12 cellular contexts compared by ENCODE assay signal in genomic region chr6:24777227-24777626, GRCh38. TPM values are rescaled to one million over a fixed set of nuclear protein-coding genes. Genes with fewer than 3 reads are reported as not detected.
DNase-seq lines count a peak whose midpoint lies in the region; ATAC-seq, FAIRE-seq and TF ChIP-seq lines count a peak whose summit lies in the region.
"Had no signal": no experiment of that assay in that cellular context is flagged by ENCODE, and none has a peak within 500 bp of the region (broad histone marks: within the 10 kb centered on the region; RNA-seq: fewer than 3 reads in every experiment).

No MANE protein-coding gene starts in this region.

- no peak overlapping the region for H2BK120ac ChIP-seq in H1 (replicated peaks; ENCODE audit: low read depth, low read length)

- TF ChIP-seq CTCF in OCI-LY3 (IDR thresholded peaks at IDR 0.05; ENCODE audit: low read depth, low read length) (no peak), H1 (IDR thresholded peaks at IDR 0.05; ENCODE audit: control extremely low read depth in 1 of 3, insufficient read depth in 1 of 3, low read depth in 1 of 3, low read length in 3 of 3) (no peak), stomach (IDR thresholded peaks at IDR 0.05) (no peak), uterus (IDR thresholded peaks at IDR 0.05) (no peak)

- H3K4me1 ChIP-seq in OCI-LY3 (ENCODE audit: low read length) = peaks cover 16% of the 10 kb centered on the region
- H3K4me1 ChIP-seq in H1 (replicated peaks in 1 of 4; ENCODE audit: control insufficient read depth in 3 of 4, insufficient read depth in 4 of 4, low read length in 3 of 4) = peaks cover 0 to 7% (median 3%) of the 10 kb centered on the region in 4 experiments; a peak in 5 of 7 replicates
- H3K4me1 ChIP-seq in stomach = peaks cover 0 to 49% (median 26%) of the 10 kb centered on the region in 4 donors
- no peaks in the 10 kb centered on the region for H3K4me1 ChIP-seq in uterus

- H2AK5ac ChIP-seq in H1 (ENCODE audit: low read depth, low read length) = no peak overlapping the region

- no peaks in the 10 kb centered on the region for H3K9me3 Mint-ChIP-seq in activated T-cell treated with anti-CD3 and anti-CD28 coated beads, Interleukin-2, amount 50 U/mL, for 24 hours
- no peaks in the 10 kb centered on the region for H3K9me3 Mint-ChIP-seq in activated T-cell treated with anti-CD3 and anti-CD28 coated beads, Interleukin-2, amount 50 U/mL, for 4 hours

- H3K36me3 ChIP-seq in OCI-LY3 (replicated peaks; ENCODE audit: low read depth, low read length) = peaks cover 29% of the 10 kb centered on the region
- peaks cover 2 to 46% (median 16%) of the 10 kb centered on the region in 4 experiments; a peak in 5 of 8 replicates for H3K36me3 ChIP-seq in H1 (ENCODE audit: control insufficient read depth in 2 of 4, insufficient read depth in 4 of 4, low read length in 3 of 4)
- peaks cover 0 to 17% (median 13%) of the 10 kb centered on the region in 4 donors for H3K36me3 ChIP-seq in stomach
- no peaks in the 10 kb centered on the region for H3K36me3 ChIP-seq in uterus

- no peak overlapping the region for H3K18ac ChIP-seq in H1 (ENCODE audit: extremely low read depth, low read length)

- H3K27ac Mint-ChIP-seq in activated T-cell treated with anti-CD3 and anti-CD28 coated beads, Interleukin-2, amount 50 U/mL, for 24 hours = no peak overlapping the region

- H3K27me3 ChIP-seq in OCI-LY3 (ENCODE audit: low read depth, low read length) (no peaks in the 10 kb centered on the region), H1 (replicated peaks in 1 of 4; ENCODE audit: control insufficient read depth in 3 of 4, extremely low read depth in 1 of 4, insufficient read depth in 3 of 4, low read length in 3 of 4) (no peaks in the 10 kb centered on the region), stomach (no peaks in the 10 kb centered on the region), uterus (no peaks in the 10 kb centered on the region)

- H4K5ac ChIP-seq in H1 (ENCODE audit: insufficient read length, low read depth, low read length) = no peak overlapping the region

- no peak for ATAC-seq in activated T-cell treated with anti-CD3 and anti-CD28 coated beads, Interleukin-2, amount 50 U/mL, for 4 hours
- ATAC-seq in GM18498 (IDR thresholded peaks at IDR 0.05; ENCODE audit: unreplicated experiment) = no peak

- no peak overlapping the region for H2BK5ac ChIP-seq in H1 (ENCODE audit: low read depth, low read length)

- H3K79me1 ChIP-seq in H1 (ENCODE audit: low read depth, low read length) = no peaks in the 10 kb centered on the region; the same call in 1 of the 2 replicates

- no peak overlapping the region for H3K27ac ChIP-seq in OCI-LY3 (ENCODE audit: low read length)
- H3K27ac ChIP-seq in H1 (ENCODE audit: low read depth, low read length) = no peak overlapping the region
- H3K27ac ChIP-seq in stomach = peak overlapping the region in 3 of 5 donors; percentile 14 to 99 (median 25)
- H3K27ac ChIP-seq in uterus = no peak overlapping the region

- H3K4me2 ChIP-seq in OCI-LY3 (ENCODE audit: low read length) = peak overlapping the region; percentile 89
- peak overlapping the region; percentile 70 to 84; a peak in 3 of 4 replicates for H3K4me2 ChIP-seq in H1 (ENCODE audit: insufficient read depth in 1 of 2, low read depth in 2 of 2, low read length in 2 of 2)

- H3K9ac ChIP-seq in OCI-LY3 (ENCODE audit: low read length) (peak overlapping the region; percentile 96; the same call in 1 of the 2 replicates), H1 (replicated peaks in 1 of 4; ENCODE audit: extremely low read depth in 1 of 4, low read depth in 3 of 4, low read length in 3 of 4) (no peak overlapping the region)

- FAIRE-seq in H1 (lab: Jason Lieb, UNC) = no peak

- H3K23ac ChIP-seq in H1 (ENCODE audit: insufficient read length) = no peak overlapping the region

- WGBS in H1 (ENCODE audit: extremely low coverage in 1 of 2, insufficient coverage in 1 of 2, insufficient read length in 1 of 2, insufficient replicate concordance in 2 of 2, low coverage in 1 of 2, low lambda C conversion rate in 2 of 2, missing lambda C conversion rate in 1 of 2), 2 experiments = 81% methylated on average over 1 of the region's 1 CpG; no CpG with 5 or more reads in 1 of the 2 experiments
- WGBS in stomach, 5 donors = 39 to 68% (median 51%) methylated on average over 1 of the region's 1 CpG

- peaks cover 37% of the 10 kb centered on the region for H4K20me1 ChIP-seq in OCI-LY3 (ENCODE audit: insufficient read depth, low read length)
- peaks cover 14 to 15% of the 10 kb centered on the region in 2 experiments for H4K20me1 ChIP-seq in H1 (replicated peaks in 1 of 2; ENCODE audit: control insufficient read depth in 1 of 2, insufficient read depth in 2 of 2, low read length in 2 of 2)

- no peaks in the 10 kb centered on the region for H3K27me3 Mint-ChIP-seq in activated T-cell treated with anti-CD3 and anti-CD28 coated beads, Interleukin-2, amount 50 U/mL, for 24 hours
- H3K27me3 Mint-ChIP-seq in activated T-cell treated with anti-CD3 and anti-CD28 coated beads, Interleukin-2, amount 50 U/mL, for 4 hours (ENCODE audit: low read depth) = no peaks in the 10 kb centered on the region

- H3K4me3 ChIP-seq in OCI-LY3 (ENCODE audit: low read length) (peak overlapping the region; percentile 90), H1 (ENCODE audit: extremely low read depth in 1 of 4, insufficient read depth in 2 of 4, low read depth in 3 of 4, low read length in 4 of 4) (peak overlapping the region in 2 of 4 experiments; percentile 4 to 82; a peak in 3 of 8 replicates), stomach (peak overlapping the region in 3 of 4 donors; percentile 75 to 97 (median 94)), uterus (no peak overlapping the region)

- H3K79me2 ChIP-seq in OCI-LY3 (ENCODE audit: low read length) (peaks cover 69% of the 10 kb centered on the region), H1 (ENCODE audit: control insufficient read depth in 1 of 2, insufficient read depth in 2 of 2, low read length in 2 of 2) (peaks cover 20 to 60% of the 10 kb centered on the region in 2 experiments)

- peaks cover 2% of the 10 kb centered on the region; the same call in 1 of the 2 replicates for H3K23me2 ChIP-seq in H1 (ENCODE audit: low read depth, low read length)

- no peak for TF ChIP-seq RAD21 in H1 (IDR thresholded peaks at IDR 0.05 in 1 of 2, conservative IDR thresholded peaks at IDR 0.05 in 1 of 2; ENCODE audit: low read depth in 2 of 2, low read length in 2 of 2)

- peaks cover 39% of the 10 kb centered on the region for H3K4me1 Mint-ChIP-seq in activated T-cell treated with anti-CD3 and anti-CD28 coated beads, Interleukin-2, amount 50 U/mL, for 24 hours (ENCODE audit: low read depth)
- H3K4me1 Mint-ChIP-seq in activated T-cell treated with anti-CD3 and anti-CD28 coated beads, Interleukin-2, amount 50 U/mL, for 4 hours (ENCODE audit: low read depth) = peaks cover 25% of the 10 kb centered on the region

- DNase-seq in activated T-cell treated with anti-CD3 and anti-CD28 coated beads, Interleukin-2, amount 50 U/mL, for 24 hours = no peak
- DNase-seq in activated T-cell treated with anti-CD3 and anti-CD28 coated beads, Interleukin-2, amount 50 U/mL, for 4 hours = no peak
- DNase-seq in H1 (ENCODE audit: low read depth in 1 of 2, low spot score in 2 of 2) (no peak), stomach (no peak), uterus (no peak)
- no peak for DNase-seq in stimulated activated CD4-positive, alpha-beta T cell treated with anti-CD3 and anti-CD28 coated beads, Interleukin-2, amount 100 ng/mL, for 48 hours
- DNase-seq: NCI-H187; stimulated activated CD4-positive, alpha-beta T cell treated with anti-CD3 and anti-CD28 coated beads, Interleukin-1b, Interleukin-23, amount 100 ng/mL, for 48 hours had no signal

- H4K91ac ChIP-seq in H1 (replicated peaks; ENCODE audit: insufficient read length, low read length) = no peak overlapping the region

- H2AFZ ChIP-seq in OCI-LY3 (ENCODE audit: low read depth, low read length) = no peak overlapping the region
- no peak overlapping the region for H2AFZ ChIP-seq in H1 (ENCODE audit: low read length)

- H2BK12ac ChIP-seq in H1 (ENCODE audit: low read depth, low read length) = no peak overlapping the region

- no peak overlapping the region for H3K56ac ChIP-seq in H1 (replicated peaks; ENCODE audit: insufficient read length, low read depth, low read length)

- peaks cover 68% of the 10 kb centered on the region for H3K36me3 Mint-ChIP-seq in activated T-cell treated with anti-CD3 and anti-CD28 coated beads, Interleukin-2, amount 50 U/mL, for 24 hours (ENCODE audit: low read depth)
- H3K36me3 Mint-ChIP-seq in activated T-cell treated with anti-CD3 and anti-CD28 coated beads, Interleukin-2, amount 50 U/mL, for 4 hours (ENCODE audit: insufficient read depth) = peaks cover 15% of the 10 kb centered on the region

- H3K14ac ChIP-seq in H1 (ENCODE audit: insufficient read length) = no peak overlapping the region

- TF ChIP-seq POLR2A in H1 (IDR thresholded peaks at IDR 0.05; ENCODE audit: control extremely low read depth in 1 of 2, low read depth in 2 of 2, low read length in 2 of 2) = no peak
- no peak for TF ChIP-seq POLR2A in stomach (IDR thresholded peaks at IDR 0.05)
- TF ChIP-seq POLR2A in uterus (IDR thresholded peaks at IDR 0.05) = no peak

- H3K4ac ChIP-seq in H1 (replicated peaks; ENCODE audit: insufficient read length, low read depth, low read length) = no peak overlapping the region

- POLR2A ChIA-PET in H1 (lab: Charles Lee; ENCODE audit: partially characterized antibody) = interaction anchor here (2.5 kb wide), 1 partner anchor 32 kb away, joined by 8 read pairs; no protein-coding TSS in a partner anchor

- H2BK20ac ChIP-seq in H1 (ENCODE audit: low read length) = no peak overlapping the region

- H3K9me3 ChIP-seq in OCI-LY3 (ENCODE audit: insufficient read depth, low read length) (no peaks in the 10 kb centered on the region), H1 (ENCODE audit: insufficient read depth in 2 of 2, low read depth in 1 of 2, low read length in 1 of 2) (no peaks in the 10 kb centered on the region), stomach (no peaks in the 10 kb centered on the region), uterus (no peaks in the 10 kb centered on the region)

- CTCF ChIA-PET in H1 (lab: Charles Lee; ENCODE audit: partially characterized antibody) = interaction anchor here (1.0 kb wide), 1 partner anchor 10 kb away, joined by 4 read pairs; no protein-coding TSS in a partner anchor

- TF ChIP-seq EP300 in H1 (IDR thresholded peaks at IDR 0.05; ENCODE audit: borderline replicate concordance in 1 of 2, low read depth in 2 of 2, low read length in 2 of 2) = no peak
- no peak for TF ChIP-seq EP300 in stomach (IDR thresholded peaks at IDR 0.05)

- no peak overlapping the region for H2BK15ac ChIP-seq in H1 (ENCODE audit: low read length)

- intact Hi-C loops in stomach (cut with DNase I; ENCODE audit: low total_unique reads) (no loop called here), uterus (cut with DNase I; ENCODE audit: low total_unique reads) (no loop called here)

- peak overlapping the region; percentile 98 for H3K4me3 Mint-ChIP-seq in activated T-cell treated with anti-CD3 and anti-CD28 coated beads, Interleukin-2, amount 50 U/mL, for 24 hours
- H3K4me3 Mint-ChIP-seq in activated T-cell treated with anti-CD3 and anti-CD28 coated beads, Interleukin-2, amount 50 U/mL, for 4 hours = no peak overlapping the region

- no peak overlapping the region for H4K8ac ChIP-seq in H1 (ENCODE audit: extremely low read depth, insufficient read depth, low read length)

RNA-seq across cellular contexts. Expression of gene GMNN, which starts 2.5 kb away (rescaled TPM):
- total RNA-seq in activated T-cell treated with anti-CD3 and anti-CD28 coated beads, Interleukin-2, amount 50 U/mL, for 4 hours = 10 to 100 TPM; 61.5 to 78.1 (median 64.5) TPM
- 101 TPM in 2 replicates for total RNA-seq in H1 (2021; fragmentation: NEBNext Ultra II Directional; extraction: Animal tissue kit (Norgen Biotek cat#: 25700))
- 60.8 and 65.9 TPM in 2 replicates for polyA plus RNA-seq in H1 (2011; rRNA removed)
- 79.2 TPM for polyA plus RNA-seq in H1 (2011; cell fraction: cytosol; rRNA removed)
- 36.8 TPM for polyA plus RNA-seq in H1 (2011; cell fraction: nucleus; rRNA removed)
- polyA plus RNA-seq in H1 (2012, experiment 1 of 2) = 67.9 to 96.3 TPM (median 74.9 TPM) in 4 replicates
- 13.6 TPM for polyA plus RNA-seq in H1 (2012, experiment 2 of 2)
- 90.1 TPM for polyA plus RNA-seq in H1 (2013, experiment 1 of 2)
- polyA plus RNA-seq in H1 (2013, experiment 2 of 2) = 89.1 TPM
- 28.1 and 33.9 TPM in 2 replicates for polyA minus RNA-seq in H1 (2011; rRNA and poly(A)+ RNA removed)
- 34.9 TPM for polyA minus RNA-seq in H1 (2011; cell fraction: cytosol; rRNA and poly(A)+ RNA removed)
- 50.7 TPM for polyA minus RNA-seq in H1 (2011; cell fraction: nucleus; rRNA and poly(A)+ RNA removed)
- 100 to 1,000 TPM in 1 of 5 donors, 10 to 100 TPM in 2, 1 to 10 TPM in 1, not detected in 1; 2.7 to 142 (median 26.7) TPM for total RNA-seq in stomach
- 10 to 100 TPM; 17.3 to 40.7 (median 33.0) TPM for polyA plus RNA-seq in stomach
- 10 to 100 TPM in 2 of 4 donors, 1 to 10 TPM in 2; 8.7 to 28.2 (median 17.4) TPM for total RNA-seq in uterus

RNA-seq across cellular contexts. Expression of gene ARMH2, which starts 21.5 kb away (rescaled TPM):
- total RNA-seq in activated T-cell treated with anti-CD3 and anti-CD28 coated beads, Interleukin-2, amount 50 U/mL, for 4 hours = not detected
- not detected in 2 replicates for total RNA-seq in H1 (2021; fragmentation: NEBNext Ultra II Directional; extraction: Animal tissue kit (Norgen Biotek cat#: 25700))
- not detected in 2 replicates for polyA plus RNA-seq in H1 (2011; rRNA removed)
- not detected for polyA plus RNA-seq in H1 (2011; cell fraction: cytosol; rRNA removed)
- polyA plus RNA-seq in H1 (2011; cell fraction: nucleus; rRNA removed) = not detected
- polyA plus RNA-seq in H1 (2012, experiment 1 of 2) = not detected in 4 replicates
- polyA plus RNA-seq in H1 (2012, experiment 2 of 2) = not detected
- polyA plus RNA-seq in H1 (2013, experiment 1 of 2) = not detected
- polyA plus RNA-seq in H1 (2013, experiment 2 of 2) = not detected
- polyA minus RNA-seq in H1 (2011; rRNA and poly(A)+ RNA removed) = not detected in 2 replicates
- not detected for polyA minus RNA-seq in H1 (2011; cell fraction: cytosol; rRNA and poly(A)+ RNA removed)
- not detected for polyA minus RNA-seq in H1 (2011; cell fraction: nucleus; rRNA and poly(A)+ RNA removed)
- not detected for total RNA-seq in stomach
- polyA plus RNA-seq in stomach = not detected
- not detected for total RNA-seq in uterus
- total RNA-seq: subcutaneous adipose tissue had no signal
- polyA plus RNA-seq: adipose tissue had no signal

RNA-seq across cellular contexts. Expression of gene C6orf62, which starts 58.3 kb away (rescaled TPM):
- 10 to 100 TPM; 67.0 to 83.8 (median 78.4) TPM for total RNA-seq in activated T-cell treated with anti-CD3 and anti-CD28 coated beads, Interleukin-2, amount 50 U/mL, for 4 hours
- total RNA-seq in H1 (2021; fragmentation: NEBNext Ultra II Directional; extraction: Animal tissue kit (Norgen Biotek cat#: 25700)) = 100 and 101 TPM in 2 replicates
- polyA plus RNA-seq in H1 (2011; rRNA removed) (23.8 and 25.6 TPM in 2 replicates), stomach (10 to 100 TPM; 34.5 to 40.8 (median 37.4) TPM)
- polyA plus RNA-seq in H1 (2011; cell fraction: cytosol; rRNA removed) = 37.7 TPM
- 26.8 TPM for polyA plus RNA-seq in H1 (2011; cell fraction: nucleus; rRNA removed)
- polyA plus RNA-seq in H1 (2012, experiment 1 of 2) = 47.6 to 69.2 TPM (median 54.8 TPM) in 4 replicates
- polyA plus RNA-seq in H1 (2012, experiment 2 of 2) = 8.5 TPM
- 67.7 TPM for polyA plus RNA-seq in H1 (2013, experiment 1 of 2)
- 63.3 TPM for polyA plus RNA-seq in H1 (2013, experiment 2 of 2)
- polyA minus RNA-seq in H1 (2011; rRNA and poly(A)+ RNA removed) = 61.3 and 93.0 TPM in 2 replicates
- 41.5 TPM for polyA minus RNA-seq in H1 (2011; cell fraction: cytosol; rRNA and poly(A)+ RNA removed)
- 66.3 TPM for polyA minus RNA-seq in H1 (2011; cell fraction: nucleus; rRNA and poly(A)+ RNA removed)
- total RNA-seq in stomach (10 to 100 TPM; 29.5 to 87.1 (median 66.5) TPM), uterus (10 to 100 TPM; 14.3 to 93.7 (median 59.9) TPM)

Comparison
In these comparisons a context has a peak if more than half of its experiments do, and no peak if none do; other contexts are left out.
1. H3K27ac ChIP-seq: peak in stomach (3 of 5); none in OCI-LY3 (single experiment), H1 (single experiment) and uterus (0 of 2).
2. H3K4me3 ChIP-seq: peak in OCI-LY3 (single experiment) and stomach (3 of 4); none in uterus (0 of 2).